Comparison of ENCODE assay signal across 9 cellular contexts in the genomic region with DNA sequence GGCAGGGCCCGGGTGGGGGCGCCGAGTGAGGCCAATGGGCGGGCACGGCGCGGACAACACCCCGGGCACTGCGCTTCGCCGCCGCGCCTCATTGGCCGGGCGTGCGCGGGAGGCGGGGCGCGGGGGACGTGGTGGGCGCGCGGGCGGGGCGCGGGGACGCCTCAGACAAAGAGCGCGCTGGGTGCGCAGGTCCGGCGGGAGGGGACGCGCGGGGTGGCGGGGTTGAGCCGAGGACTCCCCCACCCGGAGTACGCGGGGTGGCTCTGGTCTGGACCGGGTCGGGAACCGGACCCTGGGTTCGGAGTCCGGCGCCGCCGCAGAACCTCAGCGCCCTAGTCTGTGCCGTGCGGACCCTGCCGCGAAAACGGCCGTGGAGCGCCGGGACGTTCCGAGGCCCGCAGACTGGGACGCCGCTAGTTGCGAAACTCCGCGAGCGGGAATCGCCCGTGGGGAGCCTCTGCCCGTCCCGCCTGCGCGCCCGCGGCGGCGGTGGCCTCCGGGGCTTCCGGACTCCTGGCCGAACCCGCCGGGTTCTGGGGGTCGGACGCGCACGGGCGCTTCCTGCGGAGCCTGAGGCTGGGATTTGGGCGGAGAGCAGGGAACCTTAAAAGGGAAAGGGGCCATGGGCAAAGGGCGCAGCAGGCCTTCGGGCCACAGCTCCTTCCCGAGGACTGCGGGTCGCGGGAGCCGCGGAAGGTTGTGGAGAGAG. TPM values are rescaled to one million over a fixed set of nuclear protein-coding genes. Genes with fewer than 3 reads are reported as not detected.
DNase-seq lines count a peak whose midpoint lies in the region; ATAC-seq, FAIRE-seq and TF ChIP-seq lines count a peak whose summit lies in the region.
"Had no signal": no experiment of that assay in that cellular context is flagged by ENCODE, and none has a peak within 500 bp of the region (broad histone marks: within the 10 kb centered on the region; RNA-seq: fewer than 3 reads in every experiment).

No MANE protein-coding gene starts in this region.

- peak; percentile 86 for ATAC-seq in GM21360 (IDR thresholded peaks at IDR 0.05; ENCODE audit: unreplicated experiment)

- H4K20me1 ChIP-seq in endothelial cell of umbilical vein (replicated peaks; ENCODE audit: control insufficient read depth, extremely low read depth, insufficient read depth, low read length) = no peaks in the 10 kb centered on the region

- POLR2A ChIA-PET in endothelial cell of umbilical vein (lab: Charles Lee) = interaction anchor here (0.7 kb wide), 1 partner anchor 68 kb away, joined by 3 read pairs; a partner anchor contains a TSS

- CTCF ChIA-PET in endothelial cell of umbilical vein (lab: Charles Lee) = interaction anchor here (1.4 kb wide), 1 partner anchor 71 kb away, joined by 6 read pairs; no protein-coding TSS in a partner anchor

- peak overlapping the region; percentile 62 for H3K27ac ChIP-seq in endothelial cell of umbilical vein (ENCODE audit: insufficient read depth, low read depth, low read length)

- peak overlapping the region; percentile 85 for H3K9ac ChIP-seq in endothelial cell of umbilical vein (replicated peaks; ENCODE audit: extremely low read depth, insufficient read depth, low read length)

- BruUV-seq in endothelial cell of umbilical vein (replicated peaks; lab: Mats Ljungman, UMichigan) = no TSS peak

- H3K4me2 ChIP-seq in endothelial cell of umbilical vein (ENCODE audit: insufficient read depth, low read length) = peak overlapping the region; percentile 70

- H3K79me2 ChIP-seq in endothelial cell of umbilical vein (ENCODE audit: control insufficient read depth, insufficient read depth, low read length) = peaks cover 10% of the 10 kb centered on the region

- H3K36me3 ChIP-seq in endothelial cell of umbilical vein (ENCODE audit: control insufficient read depth in 2 of 2, extremely low read depth in 1 of 2, insufficient read depth in 2 of 2, low read length in 2 of 2) = no peaks in the 10 kb centered on the region

- DNase-seq in COLO829 (ENCODE audit: low spot score) (peak; percentile 89), HS-27A (ENCODE audit: low read depth) (peak; percentile 42), NOMO-1 treated with dmso at 0.1 percent for 144 hours (lab: John Stamatoyannopoulos, UW; ENCODE audit: unreplicated experiment) (peak; percentile 85), activated T-cell treated with anti-CD3 and anti-CD28 coated beads for 1 hour (ENCODE audit: low read depth) (peak; percentile 58), endothelial cell of umbilical vein (ENCODE audit: low read depth, low spot score) (peak; percentile 91), middle frontal gyrus (ENCODE audit: extremely low spot score, low spot score) (peak; percentile 88)
- peak; percentile 55 to 69 for DNase-seq in stimulated activated CD8-positive, alpha-beta memory T cell treated with anti-CD3 and anti-CD28 coated beads, Interleukin-15, amount 100 ng/mL, for 4 hours (ENCODE audit: low read depth in 2 of 2)

- peak overlapping the region; percentile 57 for H2AFZ ChIP-seq in endothelial cell of umbilical vein (ENCODE audit: low read depth, low read length)

- intact Hi-C loops in endothelial cell of umbilical vein (cut with micrococcal nuclease) = loop anchor here (1.0 to 10.0 kb wide), 3 partner anchors 68 to 348 kb away; a partner anchor contains a TSS

- H3K9me1 ChIP-seq in endothelial cell of umbilical vein (replicated peaks; ENCODE audit: control insufficient read depth, extremely low read depth, insufficient read depth, low read length) = no peaks in the 10 kb centered on the region

- H3K4me3 ChIP-seq in endothelial cell of umbilical vein (replicated peaks in 1 of 3; ENCODE audit: insufficient read depth in 1 of 3, low read depth in 1 of 3, low read length in 3 of 3) = peak overlapping the region; percentile 44 to 89 (median 64)

- no peaks in the 10 kb centered on the region for H3K9me3 ChIP-seq in endothelial cell of umbilical vein (replicated peaks; ENCODE audit: control insufficient read depth, insufficient read depth, low read length)

- H3K27me3 ChIP-seq in endothelial cell of umbilical vein (ENCODE audit: control insufficient read depth in 2 of 2, insufficient read depth in 2 of 2, low read length in 2 of 2) = no peaks in the 10 kb centered on the region

- dilution Hi-C loops in endothelial cell of umbilical vein (cut with MboI; ENCODE audit: extremely low pct_ligation_motif_present, low sequenced_read_pairs) = no loop called here

- peak; percentile 84 for TF ChIP-seq POLR2A in endothelial cell of umbilical vein (IDR thresholded peaks at IDR 0.05; ENCODE audit: low read depth, low read length)

- H3K4me1 ChIP-seq in endothelial cell of umbilical vein (ENCODE audit: control insufficient read depth, extremely low read depth, insufficient read depth, low read length) = peaks cover 21% of the 10 kb centered on the region

- FAIRE-seq in endothelial cell of umbilical vein (lab: Jason Lieb, UNC) = peak; percentile 79

- no peak for TF ChIP-seq CTCF in endothelial cell of umbilical vein (IDR thresholded peaks at IDR 0.05; ENCODE audit: extremely low read depth in 1 of 2, insufficient read depth in 1 of 2, low read depth in 1 of 2, low read length in 2 of 2)

TF ChIP-seq in endothelial cell of umbilical vein, 7 proteins besides CTCF, POLR2A, EP300 and RAD21:
- TF ChIP-seq, protein P1, sequence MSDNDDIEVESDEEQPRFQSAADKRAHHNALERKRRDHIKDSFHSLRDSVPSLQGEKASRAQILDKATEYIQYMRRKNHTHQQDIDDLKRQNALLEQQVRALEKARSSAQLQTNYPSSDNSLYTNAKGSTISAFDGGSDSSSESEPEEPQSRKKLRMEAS (IDR thresholded peaks at IDR 0.05; ENCODE audit: insufficient read depth, insufficient read length) = no peak
- no peak for TF ChIP-seq GATA2 (IDR thresholded peaks at IDR 0.05; ENCODE audit: insufficient read depth, insufficient read length, low read depth, low read length)
- TF ChIP-seq POLR2AphosphoS5 (IDR thresholded peaks at IDR 0.05; ENCODE audit: insufficient read depth, low read depth, low read length) = no peak
- TF ChIP-seq MYC (IDR thresholded peaks at IDR 0.05; ENCODE audit: low read depth, low read length) = no peak
- TF ChIP-seq FOS (IDR thresholded peaks at IDR 0.05; ENCODE audit: borderline replicate concordance, insufficient read depth, low read length) = no peak
- TF ChIP-seq JUN (IDR thresholded peaks at IDR 0.05; ENCODE audit: borderline replicate concordance, insufficient read depth, insufficient read length, low read depth) = no peak
- TF ChIP-seq EZH2 (IDR thresholded peaks at IDR 0.05; ENCODE audit: borderline replicate concordance, low read depth, low read length, severe bottlenecking) = no peak

RNA-seq across cellular contexts. Expression of a gene that starts 0.4 kb away (rescaled TPM):
- 108 and 132 TPM in 2 replicates for total RNA-seq in endothelial cell of umbilical vein
- polyA plus RNA-seq in endothelial cell of umbilical vein = 154 and 187 TPM in 2 replicates
- polyA plus RNA-seq in endothelial cell of umbilical vein (2011; cell fraction: cytosol; rRNA removed) = 55.5 and 101 TPM in 2 replicates
- 267 and 310 TPM in 2 replicates for polyA plus RNA-seq in endothelial cell of umbilical vein (2011; cell fraction: nucleus; rRNA removed)
- polyA plus RNA-seq in endothelial cell of umbilical vein (2012) = 31.9 and 66.1 TPM in 2 replicates
- 50.6 and 59.6 TPM in 2 replicates for polyA minus RNA-seq in endothelial cell of umbilical vein
- polyA minus RNA-seq in endothelial cell of umbilical vein (2011; cell fraction: cytosol; rRNA and poly(A)+ RNA removed) = 16.9 TPM
- 50.4 and 76.0 TPM in 2 replicates for polyA minus RNA-seq in endothelial cell of umbilical vein (2011; cell fraction: nucleus; rRNA and poly(A)+ RNA removed)

RNA-seq across cellular contexts. Expression of a gene that starts 16.5 kb away (rescaled TPM):
- total RNA-seq in endothelial cell of umbilical vein = not detected in 2 replicates
- not detected in 2 replicates for polyA plus RNA-seq in endothelial cell of umbilical vein
- 0.04 TPM in 1 of 2 replicates, not detected in the other for polyA plus RNA-seq in endothelial cell of umbilical vein (2011; cell fraction: cytosol; rRNA removed)
- polyA plus RNA-seq in endothelial cell of umbilical vein (2011; cell fraction: nucleus; rRNA removed) = not detected in 2 replicates
- not detected in 2 replicates for polyA plus RNA-seq in endothelial cell of umbilical vein (2012)
- polyA minus RNA-seq in endothelial cell of umbilical vein = not detected in 2 replicates
- not detected for polyA minus RNA-seq in endothelial cell of umbilical vein (2011; cell fraction: cytosol; rRNA and poly(A)+ RNA removed)
- polyA minus RNA-seq in endothelial cell of umbilical vein (2011; cell fraction: nucleus; rRNA and poly(A)+ RNA removed) = not detected in 2 replicates
- total RNA-seq: glomerular endothelial cell had no signal

Comparison
In these comparisons a context has a peak if more than half of its experiments do, and no peak if none do; other contexts are left out.
1. Peak in every context shown above with its lines: DNase-seq, ATAC-seq, H3K4me3 ChIP-seq and H3K27ac ChIP-seq.